In the genomic region with DNA sequence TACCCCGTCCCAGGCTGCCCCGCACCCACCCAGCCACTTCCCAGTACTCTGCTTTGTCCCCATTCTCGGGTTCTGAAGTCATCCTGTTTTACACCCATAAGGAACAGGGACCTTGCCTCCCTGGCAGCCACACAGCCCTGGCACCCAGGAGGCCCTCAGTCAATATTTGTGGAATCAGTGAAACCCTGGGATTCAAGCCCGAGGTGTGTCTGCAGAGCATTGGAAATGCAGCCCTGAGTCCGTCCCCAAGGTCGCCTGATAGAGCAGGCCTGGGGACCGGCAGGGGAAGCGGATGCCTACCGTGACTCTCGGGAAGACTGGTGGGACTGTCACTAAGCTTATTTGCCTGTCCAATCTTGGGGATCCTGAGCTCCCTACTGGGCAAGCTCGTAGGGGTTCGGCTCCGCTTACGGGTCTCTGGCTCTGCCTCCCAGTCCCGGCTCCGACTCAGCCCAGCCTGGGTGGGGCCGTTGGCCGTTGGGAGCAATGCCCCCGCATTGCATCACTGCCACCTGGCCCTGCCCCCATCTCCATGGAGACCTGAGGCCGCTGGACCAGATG, we compare ENCODE assay signal across 12 cellular contexts.
DNase-seq lines count a peak whose midpoint lies in the region; TF ChIP-seq lines count a peak whose summit lies in the region.
"Had no signal": no experiment of that assay in that cellular context is flagged by ENCODE, and none has a peak within 500 bp of the region (broad histone marks: within the 10 kb centered on the region; RNA-seq: fewer than 3 reads in every experiment).

No MANE protein-coding gene starts in this region.

- POLR2A ChIA-PET in AG04450 (lab: Yijun Ruan, JAX): no interaction called here

- no peak overlapping the region for H3K27ac ChIP-seq in AG04450 (ENCODE audit: low read depth, low read length)
- 0 out of 2 replicates have a peak overlapping the region, but pooled peaks have one; percentile 10 for H3K27ac ChIP-seq in C4-2B
- H3K27ac ChIP-seq: left lung, suprapubic skin had no signal

- no peaks in the 10 kb centered on the region for H3K27me3 ChIP-seq in AG04450 (ENCODE audit: control insufficient read depth, insufficient read depth, low read length)
- H3K27me3 ChIP-seq: left lung, suprapubic skin had no signal

- no peak for DNase-seq in AG04450 (ENCODE audit: low read depth, low spot score)
- DNase-seq in NCI-H524 (lab: John Stamatoyannopoulos, UW): peak; percentile 70 to 81
- peak; percentile 10 for DNase-seq in fibroblast of peridontal ligament (ENCODE audit: extremely low read depth)
- no peak for DNase-seq in GM10266 (ENCODE audit: extremely low spot score)
- no peak for DNase-seq in NCI-H1694 treated with DMSO at 0.1 percent for 48 hours (lab: John Stamatoyannopoulos, UW)
- DNase-seq in SKM-1 treated with dmso at 0.1 percent for 144 hours (lab: John Stamatoyannopoulos, UW; ENCODE audit: unreplicated experiment): no peak
- DNase-seq: foreskin melanocyte; left lung; NCI-H1092 treated with DMSO at 0.1 percent for 48 hours; NK-92 treated with Interleukin-12 subunit alpha and Interleukin-12 subunit beta, amount 100 ng/mL, for 24 hours had no signal

- CTCF ChIA-PET in AG04450 (lab: Charles Lee): no interaction called here

- no peaks in the 10 kb centered on the region for H3K9me3 ChIP-seq in AG04450 (ENCODE audit: control insufficient read depth, insufficient read depth, low read length)
- H3K9me3 ChIP-seq: left lung, suprapubic skin had no signal

- H3K4me3 ChIP-seq in AG04450 (ENCODE audit: low read depth, low read length): peak overlapping the region; percentile 27; the same call in 1 of the 2 replicates
- H3K4me3 ChIP-seq: left lung, suprapubic skin had no signal

- TF ChIP-seq CTCF in AG04450 (IDR thresholded peaks at IDR 0.05; ENCODE audit: low read depth, low read length): no peak
- TF ChIP-seq CTCF in C4-2B (conservative IDR thresholded peaks at IDR 0.05): no peak
- TF ChIP-seq CTCF in GM10266 (IDR thresholded peaks at IDR 0.05; ENCODE audit: control insufficient read depth, insufficient read depth, low read depth, missing control alignments): no peak

Comparison
In these comparisons a context has a peak if more than half of its experiments do, and no peak if none do; other contexts are left out.
1. DNase-seq: peak in NCI-H524 (2 of 2) and fibroblast of peridontal ligament (single experiment); none in AG04450 (single experiment), GM10266 (single experiment), NCI-H1694 treated with DMSO at 0.1 percent for 48 hours (single experiment) and SKM-1 treated with dmso at 0.1 percent for 144 hours (single experiment).